8 cellular contexts compared by ENCODE assay signal in genomic region chr7:100568936-100569844, GRCh38. TPM values are rescaled to one million over a fixed set of nuclear protein-coding genes. Genes with fewer than 3 reads are reported as not detected.
DNase-seq lines count a peak whose midpoint lies in the region; ATAC-seq and TF ChIP-seq lines count a peak whose summit lies in the region.

No MANE protein-coding gene starts in this region.

- peaks cover 45% of the 10 kb centered on the region for H3K4me1 ChIP-seq in CD4-positive, CD25-positive, alpha-beta regulatory T cell (ENCODE audit: control insufficient read depth, insufficient read depth, low read length, poor library complexity, severe bottlenecking)
- H3K4me1 ChIP-seq in ascending aorta (peaks cover 0 to 10% of the 10 kb centered on the region in 2 donors), iPS DF 6.9 (ENCODE audit: control insufficient read depth, insufficient read depth, low read length) (peaks cover 24% of the 10 kb centered on the region), gastrocnemius medialis (peaks cover 8 to 14% of the 10 kb centered on the region in 2 donors)

- TF ChIP-seq CTCF in ascending aorta (IDR thresholded peaks at IDR 0.05) = peak in 2 of 3 experiments; percentile 35 to 42
- peak in 3 of 5 experiments; percentile 8 to 35 (median 28) for TF ChIP-seq CTCF in gastrocnemius medialis (IDR thresholded peaks at IDR 0.05 in 4 of 5, conservative IDR thresholded peaks at IDR 0.05 in 1 of 5)

- intact Hi-C loops in ascending aorta (cut with DNase I) = no loop called here
- intact Hi-C loops in gastrocnemius medialis (cut with DNase I; ENCODE audit: low total_unique reads) = no loop called here

- H3K27ac ChIP-seq in CD4-positive, CD25-positive, alpha-beta regulatory T cell (ENCODE audit: insufficient read depth, low read length, poor library complexity, severe bottlenecking) = peak overlapping the region; percentile 69
- H3K27ac ChIP-seq in ascending aorta = peak overlapping the region in 1 of 2 donors; percentile 37
- H3K27ac ChIP-seq in iPS DF 6.9 (ENCODE audit: low read length) = no peak overlapping the region
- no peak overlapping the region for H3K27ac ChIP-seq in gastrocnemius medialis

- H3K4me3 ChIP-seq in CD4-positive, CD25-positive, alpha-beta regulatory T cell (ENCODE audit: low read depth, low read length) = no peak overlapping the region
- H3K4me3 ChIP-seq in ascending aorta = peak overlapping the region; percentile 29 to 62
- peak overlapping the region; percentile 48; the same call in 1 of the 2 replicates for H3K4me3 ChIP-seq in iPS DF 6.9 (ENCODE audit: low read length)
- peak overlapping the region in 3 of 4 donors; percentile 4 to 47 (median 37) for H3K4me3 ChIP-seq in gastrocnemius medialis

- H3K4me3 Mint-ChIP-seq in CD4-positive, CD25-positive, alpha-beta regulatory T cell = peak overlapping the region; percentile 44 to 70 (median 68)

- ATAC-seq in CD4-positive, CD25-positive, alpha-beta regulatory T cell (ENCODE audit: low read depth in 2 of 2) = peak in 1 of 2 donors; percentile 19
- peak in 1 of 2 donors; percentile 48 for ATAC-seq in gastrocnemius medialis
- ATAC-seq in HG03565 (IDR thresholded peaks at IDR 0.05; ENCODE audit: unreplicated experiment) = no peak

- WGBS in iPS DF 6.9 (ENCODE audit: insufficient coverage, insufficient read length) = no CpG with 5 or more reads among the region's 35 CpGs

- TF ChIP-seq POLR2A in Raji (IDR thresholded peaks at IDR 0.05; ENCODE audit: insufficient read depth, low read depth, low read length) = 0 out of 2 replicates have a peak, but pooled peaks have one; percentile 8
- TF ChIP-seq POLR2A in gastrocnemius medialis (IDR thresholded peaks at IDR 0.05) = no peak

- H3K9me3 ChIP-seq in CD4-positive, CD25-positive, alpha-beta regulatory T cell (ENCODE audit: control insufficient read depth in 2 of 2, low read length in 2 of 2) = no peaks in the 10 kb centered on the region
- H3K9me3 ChIP-seq in ascending aorta (no peaks in the 10 kb centered on the region), iPS DF 6.9 (ENCODE audit: control insufficient read depth, insufficient read depth, low read length) (no peaks in the 10 kb centered on the region), gastrocnemius medialis (no peaks in the 10 kb centered on the region)

- CTCF ChIA-PET in HEK293T (lab: Yijun Ruan, JAX) = interaction anchor here (0.6 to 0.9 kb wide), 5 partner anchors 9 to 392 kb away, joined by 3 to 5 read pairs (median 3); partner anchors contain the start of genes FBXO24, GPC2, LRCH4 and STAG3

- peaks cover 0 to 48% (median 23%) of the 10 kb centered on the region in 4 donors for H3K4me1 Mint-ChIP-seq in CD4-positive, CD25-positive, alpha-beta regulatory T cell

- peak overlapping the region; percentile 75 to 88 (median 81) for H3K27ac Mint-ChIP-seq in CD4-positive, CD25-positive, alpha-beta regulatory T cell

- DNase-seq in CD4-positive, CD25-positive, alpha-beta regulatory T cell = peak in 2 of 3 donors; percentile 37 to 57
- peak; percentile 50 for DNase-seq in HEK293T (ENCODE audit: extremely low spot score)
- no peak for DNase-seq in ascending aorta (ENCODE audit: low spot score in 2 of 2)
- DNase-seq in iPS DF 6.9 (ENCODE audit: low read depth, low spot score) = peak; percentile 70
- DNase-seq in gastrocnemius medialis = no peak
- no peak for DNase-seq in GM19240 (ENCODE audit: insufficient read length, low spot score)

- peaks cover 6% of the 10 kb centered on the region for H3K36me3 Mint-ChIP-seq in CD4-positive, CD25-positive, alpha-beta regulatory T cell

- POLR2A ChIA-PET in HEK293T (lab: Yijun Ruan, JAX) = interaction anchor here (0.9 to 1.5 kb wide), 3 partner anchors 15 to 125 kb away, joined by 3 to 5 read pairs (median 3); partner anchors contain the start of gene FBXO24

- H3K27me3 ChIP-seq in CD4-positive, CD25-positive, alpha-beta regulatory T cell (ENCODE audit: control insufficient read depth, insufficient read depth, low read length) = no peaks in the 10 kb centered on the region
- H3K27me3 ChIP-seq in ascending aorta (no peaks in the 10 kb centered on the region), iPS DF 6.9 (ENCODE audit: control insufficient read depth, insufficient read depth, low read length) (no peaks in the 10 kb centered on the region), gastrocnemius medialis (peaks cover 12 to 37% (median 12%) of the 10 kb centered on the region in 3 donors)

- peaks cover 12% of the 10 kb centered on the region for H3K27me3 Mint-ChIP-seq in CD4-positive, CD25-positive, alpha-beta regulatory T cell

- H3K36me3 ChIP-seq in CD4-positive, CD25-positive, alpha-beta regulatory T cell (ENCODE audit: control insufficient read depth, insufficient read depth, low read length) = peaks cover 4% of the 10 kb centered on the region
- H3K36me3 ChIP-seq in ascending aorta (peaks cover 0 to 7% of the 10 kb centered on the region in 2 donors), iPS DF 6.9 (ENCODE audit: control insufficient read depth, insufficient read depth, low read length) (peaks cover 2% of the 10 kb centered on the region; the same call in 1 of the 2 replicates), gastrocnemius medialis (peaks cover 0 to 9% of the 10 kb centered on the region in 2 donors)

- in situ Hi-C loops in gastrocnemius medialis (cut with MboI; ENCODE audit: low sequenced_read_pairs in 4 of 4) = loop anchor here in 1 of 4 donors (25.0 kb wide), 1 partner anchor 107 kb away; the partner anchor contains the start of gene SPACDR

- H3K9me3 Mint-ChIP-seq in CD4-positive, CD25-positive, alpha-beta regulatory T cell = no peaks in the 10 kb centered on the region

TF ChIP-seq in HEK293T, 16 proteins besides CTCF, POLR2A, EP300 and RAD21:
- no peak for TF ChIP-seq TARDBP (IDR thresholded peaks at IDR 0.05)
- no peak for TF ChIP-seq FOXM1 (IDR thresholded peaks at IDR 0.05; ENCODE audit: borderline replicate concordance)
- TF ChIP-seq HDGF (IDR thresholded peaks at IDR 0.05; ENCODE audit: borderline replicate concordance) = no peak
- TF ChIP-seq SP1 (IDR thresholded peaks at IDR 0.05) = no peak
- TF ChIP-seq NFRKB (IDR thresholded peaks at IDR 0.05) = no peak
- TF ChIP-seq SUZ12 (IDR thresholded peaks at IDR 0.05) = no peak
- TF ChIP-seq LEF1 (IDR thresholded peaks at IDR 0.05; ENCODE audit: borderline replicate concordance) = no peak
- TF ChIP-seq FOXK2 (IDR thresholded peaks at IDR 0.05) = no peak
- no peak for TF ChIP-seq L3MBTL2 (conservative IDR thresholded peaks at IDR 0.05)
- TF ChIP-seq FOXA1 (IDR thresholded peaks at IDR 0.05) = no peak
- TF ChIP-seq ARNT (IDR thresholded peaks at IDR 0.05) = no peak
- no peak for TF ChIP-seq CTBP1 (IDR thresholded peaks at IDR 0.05; ENCODE audit: borderline replicate concordance)
- TF ChIP-seq BHLHE40 (IDR thresholded peaks at IDR 0.05; ENCODE audit: borderline replicate concordance) = no peak
- no peak for TF ChIP-seq PKNOX1 (IDR thresholded peaks at IDR 0.05)
- TF ChIP-seq ELF4 (IDR thresholded peaks at IDR 0.05) = no peak

RNA-seq across cellular contexts. Expression of gene SAP25, which starts 4.5 kb away (rescaled TPM):
- 47.4 TPM for total RNA-seq in CD4-positive, CD25-positive, alpha-beta regulatory T cell
- polyA plus RNA-seq in CD4-positive, CD25-positive, alpha-beta regulatory T cell = under 1 TPM in 1 of 4 donors, not detected in 3; 0.47 TPM
- total RNA-seq in ascending aorta (11.8 TPM), gastrocnemius medialis (under 1 TPM in 1 of 4 donors, not detected in 3; 0.49 TPM)

RNA-seq across cellular contexts. Expression of gene LRCH4, which starts 16.7 kb away (rescaled TPM):
- total RNA-seq in CD4-positive, CD25-positive, alpha-beta regulatory T cell = 350 TPM
- polyA plus RNA-seq in CD4-positive, CD25-positive, alpha-beta regulatory T cell = 100 to 1,000 TPM; 115 to 136 (median 126) TPM
- total RNA-seq in ascending aorta (113 TPM), gastrocnemius medialis (100 to 1,000 TPM in 1 of 4 donors, 10 to 100 TPM in 3; 71.1 to 105 (median 89.0) TPM)

RNA-seq across cellular contexts. Expression of gene FBXO24, which starts 16.9 kb away (rescaled TPM):
- not detected for total RNA-seq in CD4-positive, CD25-positive, alpha-beta regulatory T cell
- polyA plus RNA-seq in CD4-positive, CD25-positive, alpha-beta regulatory T cell = under 1 TPM in 3 of 4 donors, not detected in 1; 0.21 to 0.26 (median 0.22) TPM
- total RNA-seq in ascending aorta = not detected
- total RNA-seq in gastrocnemius medialis = not detected

RNA-seq across cellular contexts. Expression of gene AGFG2, which starts 30.2 kb away (rescaled TPM):
- total RNA-seq in CD4-positive, CD25-positive, alpha-beta regulatory T cell = 40.8 TPM
- polyA plus RNA-seq in CD4-positive, CD25-positive, alpha-beta regulatory T cell = 10 to 100 TPM; 11.7 to 21.6 (median 16.0) TPM
- total RNA-seq in ascending aorta = 30.0 TPM
- 10 to 100 TPM; 10.7 to 16.4 (median 13.5) TPM for total RNA-seq in gastrocnemius medialis

RNA-seq across cellular contexts. Expression of gene PCOLCE, which starts 33.0 kb away (rescaled TPM):
- 2.8 TPM for total RNA-seq in CD4-positive, CD25-positive, alpha-beta regulatory T cell
- polyA plus RNA-seq in CD4-positive, CD25-positive, alpha-beta regulatory T cell = 1 to 10 TPM in 1 of 4 donors, under 1 TPM in 2, not detected in 1; 0.23 to 1.5 (median 0.89) TPM
- total RNA-seq in ascending aorta = 124 TPM
- 10 to 100 TPM in 1 of 4 donors, 1 to 10 TPM in 3; 1.6 to 17.3 (median 5.7) TPM for total RNA-seq in gastrocnemius medialis

Comparison
In these comparisons a context has a peak if more than half of its experiments do, and no peak if none do; other contexts are left out.
1. DNase-seq: peak in CD4-positive, CD25-positive, alpha-beta regulatory T cell (2 of 3), HEK293T (single experiment) and iPS DF 6.9 (single experiment); none in ascending aorta (0 of 2), gastrocnemius medialis (0 of 2) and GM19240 (single experiment).